34 cellular contexts compared by ENCODE assay signal in the genomic region with DNA sequence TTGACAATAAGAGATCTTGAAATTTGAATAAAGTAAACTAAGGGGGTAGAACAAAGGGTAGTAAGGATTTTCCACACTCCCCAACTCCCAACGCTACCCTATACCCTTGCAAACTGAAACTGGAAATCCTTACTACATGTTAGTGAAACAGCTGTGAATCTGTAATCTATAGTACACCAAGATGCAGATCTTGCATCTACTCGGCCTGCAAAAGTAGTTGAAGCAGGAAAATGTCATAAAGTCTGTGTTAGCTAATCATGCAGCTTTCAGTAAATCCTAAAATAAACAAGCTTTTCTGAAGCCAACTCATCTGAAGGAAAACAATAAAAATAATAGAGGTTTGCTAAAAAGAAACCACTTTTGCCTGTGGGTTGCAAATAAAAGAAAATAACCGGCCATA.
"Had no signal": no experiment of that assay in that cellular context is flagged by ENCODE, and none has a peak within 500 bp of the region (broad histone marks: within the 10 kb centered on the region; RNA-seq: fewer than 3 reads in every experiment).

No MANE protein-coding gene starts in this region.

- H3K27ac Mint-ChIP-seq: activated B cell treated with CpG ODN at 0.5 μM for 24 hours; activated CD8-positive, alpha-beta memory T cell treated with anti-CD3 and anti-CD28 coated beads, Interleukin-2, amount 10 ng/mL, durations not matched to agents 7 days and 5 days; activated CD8-positive, alpha-beta T cell treated with anti-CD3 and anti-CD28 coated beads, Interleukin-2, amount 10 ng/mL, durations not matched to agents 7 days and 5 days; activated naive CD4-positive, alpha-beta T cell treated with anti-CD3 and anti-CD28 coated beads for 36 hours; activated naive CD4-positive, alpha-beta T cell treated with anti-CD3 and anti-CD28 coated beads, Interleukin-2, amount 50 U/mL, for 24 hours; activated naive CD8-positive, alpha-beta T cell treated with anti-CD3 and anti-CD28 coated beads for 36 hours; activated naive CD8-positive, alpha-beta T cell treated with anti-CD3 and anti-CD28 coated beads, Interleukin-2, amount 50 U/mL, for 24 hours; activated T-helper 1 cell treated with anti-CD3 and anti-CD28 coated beads, Interleukin-12 subunit alpha, Interleukin-12 subunit beta, Interleukin-2, Interleukin-4 antibody, amounts not matched to agents 30 ng/mL and 10 ng/mL and 1 ng/mL, durations not matched to agents 14 hours and 24 hours and 36 hours; activated T-helper 2 cell treated with anti-CD3 and anti-CD28 coated beads, Interferon-gamma antibody, Interleukin-2, Interleukin-4, amounts not matched to agents 10 μg/mL and 5 μg/mL and 100 μg/mL, durations not matched to agents 14 hours and 24 hours and 36 hours; brain; T-helper 17 cell; T-helper 2 cell treated with Interferon-gamma antibody and Interleukin-4, amounts not matched to agents 5 μg/mL and 100 μg/mL, for 36 hours had no signal

- ATAC-seq: activated CD4-positive, CD25-positive, alpha-beta regulatory T cell treated with anti-CD3 and anti-CD28 coated beads, Interleukin-2, amount 50 U/mL, for 24 hours; activated CD8-positive, alpha-beta memory T cell treated with anti-CD3 and anti-CD28 coated beads, Interleukin-2, amount 10 ng/mL, durations not matched to agents 7 days and 5 days; activated CD8-positive, alpha-beta T cell treated with anti-CD3 and anti-CD28 coated beads, Interleukin-2, amount 10 ng/mL, durations not matched to agents 7 days and 5 days; activated naive CD8-positive, alpha-beta T cell treated with anti-CD3 and anti-CD28 coated beads, Interleukin-2, amount 50 U/mL, for 24 hours; foreskin keratinocyte; gastrocnemius medialis; T-helper 17 cell had no signal

- H3K9me3 ChIP-seq: ascending aorta, breast epithelium, colonic mucosa, gastrocnemius medialis had no signal

- H3K9me3 Mint-ChIP-seq: activated B cell treated with CpG ODN at 0.5 μM for 24 hours; activated naive CD4-positive, alpha-beta T cell treated with anti-CD3 and anti-CD28 coated beads for 36 hours; activated naive CD4-positive, alpha-beta T cell treated with anti-CD3 and anti-CD28 coated beads, Interleukin-2, amount 50 U/mL, for 24 hours; activated naive CD8-positive, alpha-beta T cell treated with anti-CD3 and anti-CD28 coated beads for 36 hours; activated naive CD8-positive, alpha-beta T cell treated with anti-CD3 and anti-CD28 coated beads, Interleukin-2, amount 50 U/mL, for 24 hours; activated T-helper 1 cell treated with anti-CD3 and anti-CD28 coated beads, Interleukin-12 subunit alpha, Interleukin-12 subunit beta, Interleukin-2, Interleukin-4 antibody, amounts not matched to agents 30 ng/mL and 10 ng/mL and 1 ng/mL, durations not matched to agents 14 hours and 24 hours and 36 hours; activated T-helper 2 cell treated with anti-CD3 and anti-CD28 coated beads, Interferon-gamma antibody, Interleukin-2, Interleukin-4, amounts not matched to agents 10 μg/mL and 5 μg/mL and 100 μg/mL, durations not matched to agents 14 hours and 24 hours and 36 hours; T-helper 2 cell treated with Interferon-gamma antibody and Interleukin-4, amounts not matched to agents 5 μg/mL and 100 μg/mL, for 36 hours had no signal

- H3K27me3 ChIP-seq: ascending aorta, breast epithelium, cardiac muscle cell, colonic mucosa, foreskin keratinocyte, gastrocnemius medialis had no signal

- H3K4me1 Mint-ChIP-seq: activated B cell treated with CpG ODN at 0.5 μM for 24 hours; activated CD8-positive, alpha-beta memory T cell treated with anti-CD3 and anti-CD28 coated beads, Interleukin-2, amount 10 ng/mL, durations not matched to agents 7 days and 5 days; activated naive CD8-positive, alpha-beta T cell treated with anti-CD3 and anti-CD28 coated beads for 36 hours; activated naive CD8-positive, alpha-beta T cell treated with anti-CD3 and anti-CD28 coated beads, Interleukin-2, amount 50 U/mL, for 24 hours; brain had no signal

- DNase-seq: activated B cell treated with CpG ODN at 0.5 μM for 24 hours; activated CD4-positive, alpha-beta T cell treated with anti-CD3 and anti-CD28 coated beads for 48 hours; activated CD4-positive, alpha-beta T cell treated with anti-CD3 and anti-CD28 coated beads, Interleukin-2, amount 50 U/mL, for 1 hour; activated CD4-positive, alpha-beta T cell treated with anti-CD3 and anti-CD28 coated beads, Interleukin-2, amount 50 U/mL, for 48 hours; activated CD8-positive, alpha-beta memory T cell treated with anti-CD3 and anti-CD28 coated beads, Interleukin-2, amount 10 ng/mL, durations not matched to agents 7 days and 5 days; activated CD8-positive, alpha-beta memory T cell treated with anti-CD3 and anti-CD28 coated beads, Interleukin-2, amount 50 U/mL, for 4 hours; activated CD8-positive, alpha-beta T cell treated with anti-CD3 and anti-CD28 coated beads, Interleukin-2, amount 10 ng/mL, durations not matched to agents 7 days and 5 days; activated effector memory CD4-positive, alpha-beta T cell treated with anti-CD3 and anti-CD28 coated beads, Interleukin-2, amount 50 U/mL, for 16 hours; activated naive CD4-positive, alpha-beta T cell treated with anti-CD3 and anti-CD28 coated beads for 36 hours; activated naive CD8-positive, alpha-beta T cell treated with anti-CD3 and anti-CD28 coated beads for 36 hours; activated naive CD8-positive, alpha-beta T cell treated with anti-CD3 and anti-CD28 coated beads, Interleukin-2, amount 50 U/mL, for 24 hours; activated T-cell treated with anti-CD3 and anti-CD28 coated beads, Interleukin-2, amount 50 U/mL, for 1 hour; activated T-cell treated with anti-CD3 and anti-CD28 coated beads, Interleukin-2, amount 50 U/mL, for 48 hours; central memory CD4-positive, alpha-beta T cell; cerebellar nuclear complex; colonic mucosa; effector CD8-positive, alpha-beta T cell; foreskin keratinocyte; gastrocnemius medialis; glutamatergic neuron; T-helper 1 cell; T-helper 17 cell; T1000; WERI-Rb-1 had no signal

- H3K4me3 Mint-ChIP-seq: activated B cell treated with CpG ODN at 0.5 μM for 24 hours; activated CD8-positive, alpha-beta memory T cell treated with anti-CD3 and anti-CD28 coated beads, Interleukin-2, amount 10 ng/mL, durations not matched to agents 7 days and 5 days; activated CD8-positive, alpha-beta T cell treated with anti-CD3 and anti-CD28 coated beads, Interleukin-2, amount 10 ng/mL, durations not matched to agents 7 days and 5 days; activated naive CD4-positive, alpha-beta T cell treated with anti-CD3 and anti-CD28 coated beads for 36 hours; activated naive CD4-positive, alpha-beta T cell treated with anti-CD3 and anti-CD28 coated beads, Interleukin-2, amount 50 U/mL, for 24 hours; activated naive CD8-positive, alpha-beta T cell treated with anti-CD3 and anti-CD28 coated beads for 36 hours; activated naive CD8-positive, alpha-beta T cell treated with anti-CD3 and anti-CD28 coated beads, Interleukin-2, amount 50 U/mL, for 24 hours; activated T-helper 1 cell treated with anti-CD3 and anti-CD28 coated beads, Interleukin-12 subunit alpha, Interleukin-12 subunit beta, Interleukin-2, Interleukin-4 antibody, amounts not matched to agents 30 ng/mL and 10 ng/mL and 1 ng/mL, durations not matched to agents 14 hours and 24 hours and 36 hours; brain; T-helper 17 cell; T-helper 2 cell treated with Interferon-gamma antibody and Interleukin-4, amounts not matched to agents 5 μg/mL and 100 μg/mL, for 36 hours had no signal

- H3K36me3 ChIP-seq: ascending aorta, breast epithelium, cardiac muscle cell, colonic mucosa, gastrocnemius medialis, WERI-Rb-1 had no signal

- H3K36me3 Mint-ChIP-seq: activated CD8-positive, alpha-beta memory T cell treated with anti-CD3 and anti-CD28 coated beads, Interleukin-2, amount 10 ng/mL, durations not matched to agents 7 days and 5 days; activated naive CD4-positive, alpha-beta T cell treated with anti-CD3 and anti-CD28 coated beads, Interleukin-2, amount 50 U/mL, for 24 hours; activated naive CD8-positive, alpha-beta T cell treated with anti-CD3 and anti-CD28 coated beads for 36 hours; brain had no signal

- H3K27ac ChIP-seq: ascending aorta, breast epithelium, cardiac muscle cell, colonic mucosa, epithelial cell of prostate, foreskin keratinocyte, gastrocnemius medialis, WERI-Rb-1 had no signal

- H3K4me3 ChIP-seq: ascending aorta, breast epithelium, cardiac muscle cell, colonic mucosa, gastrocnemius medialis had no signal

- H3K4me1 ChIP-seq: ascending aorta, breast epithelium, colonic mucosa, gastrocnemius medialis had no signal
